Comparison of ENCODE assay signal across 15 cellular contexts in the genomic region with DNA sequence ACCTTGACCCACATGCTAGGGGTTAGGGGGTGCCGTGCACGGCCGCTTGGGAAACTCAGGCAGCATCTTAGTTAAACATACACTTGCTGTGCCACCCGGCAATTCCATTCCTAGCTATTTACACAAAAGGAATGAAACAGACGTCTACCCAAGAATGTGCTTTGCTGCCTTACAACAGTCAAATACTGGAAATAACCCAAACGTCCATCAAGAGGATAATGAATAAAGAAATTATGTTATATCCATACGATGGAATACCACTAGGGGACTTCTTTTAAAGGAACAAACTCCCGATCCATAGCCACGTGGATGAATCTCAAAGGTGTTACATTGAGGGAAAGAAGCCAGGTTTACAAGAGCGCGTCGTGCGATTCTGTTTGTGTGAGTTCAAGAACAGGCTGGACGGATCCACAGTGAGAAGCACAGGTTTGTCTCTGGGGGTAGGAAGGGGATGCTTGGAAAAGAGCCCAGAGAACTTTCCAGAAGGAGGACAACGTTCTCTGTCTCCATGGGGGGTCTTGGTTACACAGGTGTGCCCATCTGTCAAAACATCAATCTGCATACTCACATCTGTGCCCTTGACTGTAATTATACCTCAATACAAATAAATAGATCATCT. TPM values are rescaled to one million over a fixed set of nuclear protein-coding genes. Genes with fewer than 3 reads are reported as not detected.
A peak's percentile ranks its signal among the peaks of the same experiment; 100 is the strongest.
DNase-seq lines count a peak whose midpoint lies in the region; ATAC-seq and TF ChIP-seq lines count a peak whose summit lies in the region.
"Had no signal": no experiment of that assay in that cellular context is flagged by ENCODE, and none has a peak within 500 bp of the region (broad histone marks: within the 10 kb centered on the region; RNA-seq: fewer than 3 reads in every experiment).

No MANE protein-coding gene starts in this region.

- H3K4me3 Mint-ChIP-seq in activated CD4-positive, alpha-beta T cell treated with anti-CD3 and anti-CD28 coated beads for 36 hours: no peak overlapping the region
- no peak overlapping the region for H3K4me3 Mint-ChIP-seq in activated CD4-positive, alpha-beta T cell treated with anti-CD3 and anti-CD28 coated beads, Interleukin-2, amount 10 ng/mL, durations not matched to agents 7 days and 5 days
- H3K4me3 Mint-ChIP-seq: activated B cell treated with CpG ODN at 0.5 μM for 24 hours had no signal

- no peak for ATAC-seq in activated CD4-positive, alpha-beta T cell treated with anti-CD3 and anti-CD28 coated beads for 36 hours
- ATAC-seq in aorta (ENCODE audit: low FRiP score): no peak

- no peak for TF ChIP-seq CTCF in fibroblast of pulmonary artery (IDR thresholded peaks at IDR 0.05; ENCODE audit: low read length, missing control alignments)

- no peaks in the 10 kb centered on the region for H3K9me3 ChIP-seq in aorta (ENCODE audit: control insufficient read depth, low read length)
- H3K9me3 ChIP-seq in effector memory CD4-positive, alpha-beta T cell (ENCODE audit: control insufficient read depth, low read length): no peaks in the 10 kb centered on the region
- H3K9me3 ChIP-seq: upper lobe of left lung had no signal

- H3K4me3 ChIP-seq in fibroblast of pulmonary artery (replicated peaks; ENCODE audit: low read depth, low read length) (no peak overlapping the region), aorta (ENCODE audit: low read length in 2 of 2) (no peak overlapping the region)
- H3K4me3 ChIP-seq in effector memory CD4-positive, alpha-beta T cell (ENCODE audit: insufficient read depth, low read depth, low read length, poor library complexity, severe bottlenecking): no peak overlapping the region
- H3K4me3 ChIP-seq: SK-N-MC, upper lobe of left lung had no signal

- POLR2A ChIA-PET in activated CD4-positive, alpha-beta T cell treated with anti-CD3 and anti-CD28 coated beads for 36 hours (lab: Charles Lee): no interaction called here
- POLR2A ChIA-PET in activated CD4-positive, alpha-beta T cell treated with anti-CD3 and anti-CD28 coated beads, Interleukin-2, amount 10 ng/mL, durations not matched to agents 7 days and 5 days (lab: Charles Lee): no interaction called here

- H3K4me1 Mint-ChIP-seq in activated CD4-positive, alpha-beta T cell treated with anti-CD3 and anti-CD28 coated beads for 36 hours: peaks cover 10% of the 10 kb centered on the region
- H3K4me1 Mint-ChIP-seq in activated CD4-positive, alpha-beta T cell treated with anti-CD3 and anti-CD28 coated beads, Interleukin-2, amount 10 ng/mL, durations not matched to agents 7 days and 5 days: peaks cover 21% of the 10 kb centered on the region
- H3K4me1 Mint-ChIP-seq: activated B cell treated with CpG ODN at 0.5 μM for 24 hours had no signal

- intact Hi-C loops in activated CD4-positive, alpha-beta T cell treated with anti-CD3 and anti-CD28 coated beads for 36 hours (cut with DNase I, micrococcal nuclease): no loop called here
- intact Hi-C loops in aorta (cut with DNase I): no loop called here

- 21 to 29% methylated on average over 15 of the region's 15 CpGs for whole genome bisulfite sequencing in aorta, 2 donors

- no peak for DNase-seq in activated CD4-positive, alpha-beta T cell treated with anti-CD3 and anti-CD28 coated beads for 36 hours
- DNase-seq in activated CD4-positive, alpha-beta T cell treated with anti-CD3 and anti-CD28 coated beads, Interleukin-2, amount 10 ng/mL, durations not matched to agents 7 days and 5 days: no peak
- DNase-seq in NCI-H774 (lab: John Stamatoyannopoulos, UW) (peak; percentile 0), fibroblast of pulmonary artery (ENCODE audit: low read depth) (peak; percentile 36), aorta (peak; percentile 6 to 23), NCI-H187 treated with DMSO at 0.1 percent for 48 hours (lab: John Stamatoyannopoulos, UW) (no peak), putamen (ENCODE audit: low spot score) (no peak)
- no peak for DNase-seq in effector memory CD4-positive, alpha-beta T cell
- DNase-seq: activated B cell treated with CpG ODN at 0.5 μM for 24 hours; activated T-cell treated with anti-CD3 and anti-CD28 coated beads, Interleukin-2, amount 50 U/mL, for 48 hours; GOT3; NK-92 treated with Interleukin-12 subunit alpha and Interleukin-12 subunit beta, amount 100 ng/mL, for 24 hours; stimulated activated CD4-positive, alpha-beta T cell treated with anti-CD3 and anti-CD28 coated beads, Interleukin-12 subunit alpha, Interleukin-12 subunit beta, amount 100 ng/mL, for 4 hours had no signal

- no peaks in the 10 kb centered on the region for H3K4me1 ChIP-seq in aorta (ENCODE audit: control insufficient read depth in 1 of 2, insufficient read depth in 2 of 2, low read length in 2 of 2)
- peaks cover 3% of the 10 kb centered on the region for H3K4me1 ChIP-seq in effector memory CD4-positive, alpha-beta T cell (ENCODE audit: control insufficient read depth, insufficient read depth, low read length, poor library complexity, severe bottlenecking)

- no peaks in the 10 kb centered on the region for H3K9me3 Mint-ChIP-seq in activated CD4-positive, alpha-beta T cell treated with anti-CD3 and anti-CD28 coated beads for 36 hours (ENCODE audit: low read depth)
- peaks cover 16% of the 10 kb centered on the region for H3K9me3 Mint-ChIP-seq in activated CD4-positive, alpha-beta T cell treated with anti-CD3 and anti-CD28 coated beads, Interleukin-2, amount 10 ng/mL, durations not matched to agents 7 days and 5 days
- H3K9me3 Mint-ChIP-seq: activated B cell treated with CpG ODN at 0.5 μM for 24 hours had no signal

- CTCF ChIA-PET in activated CD4-positive, alpha-beta T cell treated with anti-CD3 and anti-CD28 coated beads for 36 hours (lab: Charles Lee): no interaction called here
- CTCF ChIA-PET in activated CD4-positive, alpha-beta T cell treated with anti-CD3 and anti-CD28 coated beads, Interleukin-2, amount 10 ng/mL, durations not matched to agents 7 days and 5 days (lab: Charles Lee): no interaction called here

- no peaks in the 10 kb centered on the region for H3K36me3 Mint-ChIP-seq in activated CD4-positive, alpha-beta T cell treated with anti-CD3 and anti-CD28 coated beads for 36 hours (ENCODE audit: low read depth)
- peaks cover 3% of the 10 kb centered on the region for H3K36me3 Mint-ChIP-seq in activated CD4-positive, alpha-beta T cell treated with anti-CD3 and anti-CD28 coated beads, Interleukin-2, amount 10 ng/mL, durations not matched to agents 7 days and 5 days (ENCODE audit: low read depth)

- H3K27ac Mint-ChIP-seq in activated CD4-positive, alpha-beta T cell treated with anti-CD3 and anti-CD28 coated beads for 36 hours: peak overlapping the region; percentile 11
- no peak overlapping the region for H3K27ac Mint-ChIP-seq in activated CD4-positive, alpha-beta T cell treated with anti-CD3 and anti-CD28 coated beads, Interleukin-2, amount 10 ng/mL, durations not matched to agents 7 days and 5 days
- H3K27ac Mint-ChIP-seq: activated B cell treated with CpG ODN at 0.5 μM for 24 hours had no signal

- H3K27me3 ChIP-seq in aorta (ENCODE audit: control insufficient read depth in 1 of 2, insufficient read depth in 2 of 2, low read length in 1 of 2): no peaks in the 10 kb centered on the region
- no peaks in the 10 kb centered on the region for H3K27me3 ChIP-seq in effector memory CD4-positive, alpha-beta T cell (replicated peaks; ENCODE audit: control insufficient read depth, insufficient read depth, low read length, poor library complexity, severe bottlenecking)
- H3K27me3 ChIP-seq: upper lobe of left lung had no signal

- no peaks in the 10 kb centered on the region for H3K36me3 ChIP-seq in aorta (ENCODE audit: control insufficient read depth in 1 of 2, insufficient read depth in 2 of 2, low read length in 1 of 2)
- no peaks in the 10 kb centered on the region for H3K36me3 ChIP-seq in effector memory CD4-positive, alpha-beta T cell (ENCODE audit: control insufficient read depth, insufficient read depth, low read length)
- H3K36me3 ChIP-seq: upper lobe of left lung had no signal

- H3K27me3 Mint-ChIP-seq in activated CD4-positive, alpha-beta T cell treated with anti-CD3 and anti-CD28 coated beads for 36 hours: no peaks in the 10 kb centered on the region
- H3K27me3 Mint-ChIP-seq in activated CD4-positive, alpha-beta T cell treated with anti-CD3 and anti-CD28 coated beads, Interleukin-2, amount 10 ng/mL, durations not matched to agents 7 days and 5 days: no peaks in the 10 kb centered on the region

- no peak overlapping the region for H3K27ac ChIP-seq in aorta (ENCODE audit: low read depth in 1 of 2, low read length in 2 of 2)
- H3K27ac ChIP-seq in effector memory CD4-positive, alpha-beta T cell (ENCODE audit: insufficient read depth, low read length, poor library complexity, severe bottlenecking): no peak overlapping the region
- H3K27ac ChIP-seq: SK-N-MC, upper lobe of left lung had no signal

RNA-seq across cellular contexts. Expression of gene STK32C, which starts 41.8 kb away (rescaled TPM):
- total RNA-seq in activated CD4-positive, alpha-beta T cell treated with anti-CD3 and anti-CD28 coated beads for 36 hours: 10 to 100 TPM; 15.8 to 19.9 TPM
- total RNA-seq in activated CD4-positive, alpha-beta T cell treated with anti-CD3 and anti-CD28 coated beads, Interleukin-2, amount 10 ng/mL, durations not matched to agents 7 days and 5 days: 10 to 100 TPM; 11.1 to 15.2 TPM
- total RNA-seq in aorta: 10 to 100 TPM in 1 of 2 donors, 1 to 10 TPM in 1; 7.1 to 12.2 TPM
- 10 to 100 TPM in 1 of 2 donors, 1 to 10 TPM in 1; 4.9 to 12.4 TPM for polyA plus RNA-seq in aorta

Comparison
In these comparisons a context has a peak if more than half of its experiments do, and no peak if none do; other contexts are left out.
1. DNase-seq: peak in NCI-H774 (single experiment), fibroblast of pulmonary artery (single experiment) and aorta (2 of 2); none in activated CD4-positive, alpha-beta T cell treated with anti-CD3 and anti-CD28 coated beads for 36 hours (single experiment), activated CD4-positive, alpha-beta T cell treated with anti-CD3 and anti-CD28 coated beads, Interleukin-2, amount 10 ng/mL, durations not matched to agents 7 days and 5 days (single experiment), effector memory CD4-positive, alpha-beta T cell (0 of 3), NCI-H187 treated with DMSO at 0.1 percent for 48 hours (single experiment) and putamen (single experiment).